17 cellular contexts compared by ENCODE assay signal in genomic region chr12:54975875-54976274, GRCh38. TPM values are rescaled to one million over a fixed set of nuclear protein-coding genes. Genes with fewer than 3 reads are reported as not detected.
DNase-seq lines count a peak whose midpoint lies in the region; ATAC-seq lines count a peak whose summit lies in the region.
"Had no signal": no experiment of that assay in that cellular context is flagged by ENCODE, and none has a peak within 500 bp of the region (broad histone marks: within the 10 kb centered on the region; RNA-seq: fewer than 3 reads in every experiment).

No MANE protein-coding gene starts in this region.

- in situ Hi-C loops in GM23248 (cut with MboI) (no loop called here), HAP-1 (cut with MboI; ENCODE audit: low sequenced_read_pairs) (loop anchor here (25.0 kb wide), 1 partner anchor 636 kb away; no protein-coding TSS in a partner anchor)

- no peaks in the 10 kb centered on the region for H4K20me1 ChIP-seq in GM23248 (ENCODE audit: insufficient read depth)

- H3F3A ChIP-seq in GM23248 (ENCODE audit: insufficient read depth) = peaks cover 11% of the 10 kb centered on the region

- peaks cover 97% of the 10 kb centered on the region for H3K4me1 ChIP-seq in CD4-positive, alpha-beta memory T cell (ENCODE audit: insufficient read depth, low read length)
- H3K4me1 ChIP-seq in GM23248 (ENCODE audit: insufficient read depth) (peaks cover 23% of the 10 kb centered on the region), HAP-1 (no peaks in the 10 kb centered on the region)
- H3K4me1 ChIP-seq: BE2C, parathyroid adenoma, tibial artery had no signal

- H3K9me2 ChIP-seq in GM23248 (ENCODE audit: insufficient read depth) = 0 out of 2 replicates have a peak, but pooled peaks cover 3% of the 10 kb centered on the region

- DNase-seq in CD4-positive, alpha-beta memory T cell = no peak
- no peak for DNase-seq in GM23248
- DNase-seq in left lobe of liver (ENCODE audit: low spot score) = no peak
- no peak for DNase-seq in activated CD4-positive, CD25-positive, alpha-beta regulatory T cell treated with anti-CD3 and anti-CD28 coated beads, Interleukin-2, amount 50 U/mL, for 72 hours
- no peak for DNase-seq in HAP-1 (ENCODE audit: low spot score in 2 of 2)
- DNase-seq: activated CD4-positive, alpha-beta T cell treated with anti-CD3 and anti-CD28 coated beads for 1 hour; BE2C; brain microvascular endothelial cell; MM.1S; NCI-H1694 treated with DMSO at 0.1 percent for 48 hours; NCI-H446; tibial artery had no signal

- H3K27me3 ChIP-seq in CD4-positive, alpha-beta memory T cell (ENCODE audit: insufficient read depth, low read length) = no peaks in the 10 kb centered on the region
- peaks cover 14% of the 10 kb centered on the region; the same call in 1 of the 2 replicates for H3K27me3 ChIP-seq in GM23248 (replicated peaks; ENCODE audit: insufficient read depth)
- H3K27me3 ChIP-seq in HAP-1 (ENCODE audit: low read depth) = peaks cover 5% of the 10 kb centered on the region; the same call in 1 of the 2 replicates
- H3K27me3 ChIP-seq: brain microvascular endothelial cell, tibial artery had no signal

- no peak overlapping the region for H3K4me2 ChIP-seq in GM23248 (ENCODE audit: unreplicated experiment)

- H2AFZ ChIP-seq in GM23248 = 0 out of 2 replicates have a peak overlapping the region, but pooled peaks have one; percentile 46
- H2AFZ ChIP-seq: parathyroid adenoma had no signal

- H3K36me3 ChIP-seq in CD4-positive, alpha-beta memory T cell (ENCODE audit: insufficient read depth, low read length) = peaks cover 29% of the 10 kb centered on the region
- H3K36me3 ChIP-seq in GM23248 (ENCODE audit: low read depth) (no peaks in the 10 kb centered on the region), HAP-1 (replicated peaks) (no peaks in the 10 kb centered on the region)
- H3K36me3 ChIP-seq: BE2C, brain microvascular endothelial cell, tibial artery had no signal

- H3K4me1 Mint-ChIP-seq in CD4-positive, alpha-beta memory T cell = peaks cover 75 to 100% (median 88%) of the 10 kb centered on the region in 4 donors
- peaks cover 95% of the 10 kb centered on the region for H3K4me1 Mint-ChIP-seq in activated naive CD8-positive, alpha-beta T cell (ENCODE audit: low read depth)

- peak overlapping the region; percentile 38 for H3K27ac ChIP-seq in CD4-positive, alpha-beta memory T cell (ENCODE audit: low read depth, low read length)
- no peak overlapping the region for H3K27ac ChIP-seq in GM23248
- H3K27ac ChIP-seq: brain microvascular endothelial cell, parathyroid adenoma, tibial artery had no signal

- H3K27ac Mint-ChIP-seq in CD4-positive, alpha-beta memory T cell = peak overlapping the region; percentile 69 to 99 (median 94)
- H3K27ac Mint-ChIP-seq in activated naive CD8-positive, alpha-beta T cell = peak overlapping the region; percentile 99

- peaks cover 81 to 89% of the 10 kb centered on the region in 2 donors for H3K36me3 Mint-ChIP-seq in CD4-positive, alpha-beta memory T cell
- H3K36me3 Mint-ChIP-seq in activated naive CD8-positive, alpha-beta T cell = peaks cover 56% of the 10 kb centered on the region

- H3K4me3 ChIP-seq in CD4-positive, alpha-beta memory T cell (ENCODE audit: low read length in 2 of 2) = no peak overlapping the region
- no peak overlapping the region for H3K4me3 ChIP-seq in GM23248
- no peak overlapping the region for H3K4me3 ChIP-seq in HAP-1
- H3K4me3 ChIP-seq: skin epidermis, tibial artery had no signal

- POLR2A ChIA-PET in CD4-positive, alpha-beta memory T cell (lab: Charles Lee; ENCODE audit: partially characterized antibody) = interaction anchor here (1.5 to 6.0 kb wide), 4 partner anchors 8 to 17 kb away, joined by 5 to 96 read pairs (median 25); partner anchors contain the start of gene TESPA1

- H3K9me3 Mint-ChIP-seq in CD4-positive, alpha-beta memory T cell = no peaks in the 10 kb centered on the region
- no peaks in the 10 kb centered on the region for H3K9me3 Mint-ChIP-seq in activated naive CD8-positive, alpha-beta T cell (ENCODE audit: low read depth)

- WGBS in GM23248 (ENCODE audit: low coverage in 1 of 2, low lambda C conversion rate in 2 of 2, missing lambda C conversion rate in 2 of 2), 2 experiments = 24 to 25% methylated on average over 6 of the region's 6 CpGs

- peak overlapping the region; percentile 31 to 99 (median 90) for H3K4me3 Mint-ChIP-seq in CD4-positive, alpha-beta memory T cell
- peak overlapping the region; percentile 94 for H3K4me3 Mint-ChIP-seq in activated naive CD8-positive, alpha-beta T cell

- H3K79me2 ChIP-seq in GM23248 (ENCODE audit: insufficient read depth) = no peaks in the 10 kb centered on the region
- H3K79me2 ChIP-seq: parathyroid adenoma had no signal

- H3K9me3 ChIP-seq in CD4-positive, alpha-beta memory T cell (ENCODE audit: control insufficient read depth in 1 of 2, low read length in 2 of 2) = no peaks in the 10 kb centered on the region
- H3K9me3 ChIP-seq in GM23248 (ENCODE audit: low read depth) = no peaks in the 10 kb centered on the region
- H3K9me3 ChIP-seq in HAP-1 = no peaks in the 10 kb centered on the region
- H3K9me3 ChIP-seq: BE2C, tibial artery had no signal

- ATAC-seq in left lobe of liver = peak; percentile 34
- ATAC-seq in GM21576 (IDR thresholded peaks at IDR 0.05; ENCODE audit: unreplicated experiment) = no peak
- ATAC-seq: HCT116 had no signal

- H3K9ac ChIP-seq in GM23248 = no peak overlapping the region
- H3K9ac ChIP-seq: parathyroid adenoma had no signal

- intact Hi-C loops in CD4-positive, alpha-beta memory T cell (cut with micrococcal nuclease) = loop anchor here (1.0 kb wide), 1 partner anchor 8 kb away; the partner anchor contains the start of gene TESPA1

- CTCF ChIA-PET in CD4-positive, alpha-beta memory T cell (lab: Charles Lee; ENCODE audit: partially characterized antibody) = interaction anchor here (0.9 to 8.5 kb wide), 8 partner anchors 9 to 251 kb away, joined by 3 to 67 read pairs (median 8); partner anchors contain the start of genes MUCL1 and TESPA1

- no peaks in the 10 kb centered on the region for H3K27me3 Mint-ChIP-seq in CD4-positive, alpha-beta memory T cell
- H3K27me3 Mint-ChIP-seq in activated naive CD8-positive, alpha-beta T cell = no peaks in the 10 kb centered on the region

RNA-seq across cellular contexts. Expression of gene TESPA1, which starts 8.7 kb away (rescaled TPM):
- total RNA-seq in CD4-positive, alpha-beta memory T cell = 100 to 1,000 TPM; 269 to 287 TPM
- 100 to 1,000 TPM; 105 to 216 TPM for polyA plus RNA-seq in CD4-positive, alpha-beta memory T cell
- total RNA-seq in GM23248 (2014; rRNA removed; shearing (Covaris generic)) = not detected in 2 replicates
- not detected in 2 replicates for polyA plus RNA-seq in GM23248 (2016; fragmentation: Nextera tagmentation; extraction: Ambion mirVana)
- 0.45 TPM for total RNA-seq in left lobe of liver

RNA-seq across cellular contexts. Expression of gene NEUROD4, which starts 43.9 kb away (rescaled TPM):
- total RNA-seq in CD4-positive, alpha-beta memory T cell = under 1 TPM in 1 of 2 experiments, not detected in 1; 0.09 TPM
- polyA plus RNA-seq in CD4-positive, alpha-beta memory T cell = not detected
- not detected in 2 replicates for total RNA-seq in GM23248 (2014; rRNA removed; shearing (Covaris generic))
- polyA plus RNA-seq in GM23248 (2016; fragmentation: Nextera tagmentation; extraction: Ambion mirVana) = 0.04 TPM in 1 of 2 replicates, not detected in the other
- total RNA-seq in left lobe of liver = not detected

Comparison
In these comparisons a context has a peak if more than half of its experiments do, and no peak if none do; other contexts are left out.
1. RNA of gene TESPA1, which starts 8.7 kb away (total RNA-seq): 269 to 287 TPM in CD4-positive, alpha-beta memory T cell; 0.45 TPM in left lobe of liver (single experiment) and not detected in GM23248; every median in the first group is over 100 times any median in the second.